Comparison of ENCODE assay signal across 8 cellular contexts in the genomic region with DNA sequence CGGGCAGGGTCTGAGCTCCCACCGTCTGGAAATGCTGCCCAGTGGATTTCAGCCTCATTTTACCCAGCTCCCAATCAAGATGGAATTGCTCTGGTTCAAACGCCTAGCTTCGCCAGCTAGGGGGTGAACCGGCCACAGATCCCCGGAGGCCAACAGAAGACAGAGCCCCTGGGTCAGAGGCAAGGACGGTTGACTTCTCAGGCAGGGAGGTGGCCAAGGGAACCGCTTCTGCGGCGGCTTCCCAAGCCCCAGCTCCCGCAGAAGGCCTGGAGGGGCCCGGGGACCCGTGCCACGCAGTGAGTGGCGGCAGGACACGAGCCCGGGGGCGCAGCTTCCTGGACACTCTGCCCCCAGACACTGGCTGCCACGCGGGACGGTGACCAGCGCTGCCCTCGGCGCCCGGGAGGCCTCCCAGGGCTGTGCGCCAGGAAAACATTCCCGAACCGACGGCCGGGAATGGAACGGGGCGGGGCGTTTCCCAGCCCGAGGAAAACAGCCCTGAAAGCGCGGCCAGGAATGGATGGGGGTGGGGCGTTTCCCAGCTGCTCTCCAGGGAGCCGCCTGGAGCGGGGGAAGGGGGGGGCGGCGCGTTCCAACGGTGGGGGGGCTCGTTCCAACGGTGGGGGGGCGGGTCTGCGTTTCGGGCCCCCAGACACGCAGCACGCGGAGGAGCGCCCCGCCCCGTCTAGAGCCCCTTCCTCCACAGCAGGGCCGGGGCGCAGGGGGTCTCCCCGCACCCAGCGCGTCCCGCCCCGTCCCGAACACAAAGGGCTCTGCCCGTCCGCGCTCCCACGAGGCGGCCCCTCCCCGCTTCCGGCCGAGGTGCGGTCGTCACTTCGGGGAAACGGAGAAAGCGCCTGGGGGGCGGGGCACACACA. TPM values are rescaled to one million over a fixed set of nuclear protein-coding genes. Genes with fewer than 3 reads are reported as not detected.
DNase-seq lines count a peak whose midpoint lies in the region; ATAC-seq and TF ChIP-seq lines count a peak whose summit lies in the region.

No MANE protein-coding gene starts in this region.

- H3K4me1 ChIP-seq in iPS-18a (ENCODE audit: control insufficient read depth, low read depth, low read length), result peaks cover 11% of the 10 kb centered on the region
- H3K4me1 ChIP-seq in skeletal muscle tissue (ENCODE audit: control insufficient read depth in 3 of 3, insufficient read depth in 3 of 3, low read length in 3 of 3), result peaks cover 20 to 26% (median 22%) of the 10 kb centered on the region in 3 donors

- no peak for TF ChIP-seq CTCF in brain microvascular endothelial cell (IDR thresholded peaks at IDR 0.05; ENCODE audit: low read depth, low read length, missing control alignments)

- in situ Hi-C loops in brain microvascular endothelial cell (cut with HindIII; ENCODE audit: low pct_ligation_motif_present, low sequenced_read_pairs), result no loop called here

- H3K4me3 ChIP-seq in brain microvascular endothelial cell (ENCODE audit: low read depth, low read length), result peak overlapping the region; percentile 40
- peak overlapping the region; percentile 41 for H3K4me3 ChIP-seq in iPS-18a (ENCODE audit: low read length)
- peak overlapping the region; percentile 43 to 65 (median 60) for H3K4me3 ChIP-seq in skeletal muscle tissue (ENCODE audit: low read length in 3 of 3)

- no peaks in the 10 kb centered on the region for H3K36me3 ChIP-seq in brain microvascular endothelial cell (replicated peaks)
- no peaks in the 10 kb centered on the region for H3K36me3 ChIP-seq in iPS-18a (ENCODE audit: control insufficient read depth, low read depth, low read length)
- H3K36me3 ChIP-seq in skeletal muscle tissue (ENCODE audit: control insufficient read depth in 3 of 3, insufficient read depth in 3 of 3, low read length in 3 of 3), result no peaks in the 10 kb centered on the region

- peak; percentile 88 for DNase-seq in 8988T
- DNase-seq in LHCN-M2 (ENCODE audit: low read depth), result peak; percentile 77
- DNase-seq in UCSD-AML1 (lab: John Stamatoyannopoulos, UW; ENCODE audit: unreplicated experiment), result peak; percentile 89
- DNase-seq in brain microvascular endothelial cell, result peak; percentile 79
- DNase-seq in NOMO-1 treated with dmso at 0.1 percent for 144 hours (lab: John Stamatoyannopoulos, UW; ENCODE audit: unreplicated experiment), result no peak

- H3K27ac ChIP-seq in brain microvascular endothelial cell, result peak overlapping the region; percentile 97
- peak overlapping the region; percentile 89 for H3K27ac ChIP-seq in iPS-18a (ENCODE audit: low read length)
- H3K27ac ChIP-seq in skeletal muscle tissue (ENCODE audit: low read depth, low read length), result peak overlapping the region; percentile 98

- peak overlapping the region; percentile 68 for H3K9ac ChIP-seq in iPS-18a (ENCODE audit: low read length)
- peak overlapping the region; percentile 65 to 79 (median 67) for H3K9ac ChIP-seq in skeletal muscle tissue (ENCODE audit: low read depth in 1 of 3, low read length in 3 of 3)

- no peaks in the 10 kb centered on the region for H3K27me3 ChIP-seq in brain microvascular endothelial cell (replicated peaks)
- H3K27me3 ChIP-seq in iPS-18a (ENCODE audit: control insufficient read depth, insufficient read depth, low read length), result no peaks in the 10 kb centered on the region
- peaks cover 15 to 23% (median 21%) of the 10 kb centered on the region in 3 donors for H3K27me3 ChIP-seq in skeletal muscle tissue (ENCODE audit: control insufficient read depth in 3 of 3, insufficient read depth in 3 of 3, low read length in 3 of 3)

- ATAC-seq in GM18907 (IDR thresholded peaks at IDR 0.05; ENCODE audit: unreplicated experiment), result peak; percentile 52

- H3K9me3 ChIP-seq in iPS-18a (ENCODE audit: control insufficient read depth, low read depth, low read length) (peaks cover 4% of the 10 kb centered on the region), skeletal muscle tissue (ENCODE audit: control insufficient read depth in 3 of 3, low read length in 3 of 3) (peaks cover 0 to 2% (median 0%) of the 10 kb centered on the region in 3 donors)

RNA-seq across cellular contexts. Expression of gene B4GALNT4, which starts 13.5 kb away (rescaled TPM):
- total RNA-seq in LHCN-M2 (2014; rRNA removed) (0.75 and 1.3 TPM in 2 replicates), skeletal muscle tissue (5.2 TPM)
- polyA plus RNA-seq in LHCN-M2 (2012), result 0.11 TPM

RNA-seq across cellular contexts. Expression of gene IFITM3, which starts 35.2 kb away (rescaled TPM):
- total RNA-seq in LHCN-M2 (2014; rRNA removed) (43.4 and 63.7 TPM in 2 replicates), skeletal muscle tissue (15.7 TPM)
- 702 TPM for polyA plus RNA-seq in LHCN-M2 (2012)

RNA-seq across cellular contexts. Expression of gene PKP3, which starts 38.2 kb away (rescaled TPM):
- total RNA-seq in LHCN-M2 (2014; rRNA removed) (3.7 and 4.7 TPM in 2 replicates), skeletal muscle tissue (1.0 TPM)
- polyA plus RNA-seq in LHCN-M2 (2012), result 2.1 TPM

RNA-seq across cellular contexts. Expression of gene IFITM1, which starts 42.0 kb away (rescaled TPM):
- 0.32 and 3.2 TPM in 2 replicates for total RNA-seq in LHCN-M2 (2014; rRNA removed)
- 0.49 TPM for polyA plus RNA-seq in LHCN-M2 (2012)
- total RNA-seq in skeletal muscle tissue, result 13.0 TPM

RNA-seq across cellular contexts. Expression of gene IFITM2, which starts 48.2 kb away (rescaled TPM):
- total RNA-seq in LHCN-M2 (2014; rRNA removed), result 15.6 and 21.9 TPM in 2 replicates
- 198 TPM for polyA plus RNA-seq in LHCN-M2 (2012)
- total RNA-seq in skeletal muscle tissue, result 6.3 TPM
